ENCODE assay signal across 8 cellular contexts in genomic region chr3:128383316-128384235, GRCh38.
A peak's percentile ranks its signal among the peaks of the same experiment; 100 is the strongest.
DNase-seq lines count a peak whose midpoint lies in the region; ATAC-seq lines count a peak whose summit lies in the region.

No MANE protein-coding gene starts in this region.

- no peaks in the 10 kb centered on the region for H3K9me3 Mint-ChIP-seq in activated T-cell treated with anti-CD3 and anti-CD28 coated beads, Interleukin-2, amount 50 U/mL, for 24 hours

- H3K27ac Mint-ChIP-seq in activated T-cell treated with anti-CD3 and anti-CD28 coated beads, Interleukin-2, amount 50 U/mL, for 24 hours, result no peak overlapping the region

- intact Hi-C loops in left cardiac atrium (cut with DNase I), result no loop called here

- peak; percentile 53 to 66 for ATAC-seq in left cardiac atrium
- no peak for ATAC-seq in GM21528 (IDR thresholded peaks at IDR 0.05; ENCODE audit: low FRiP score, unreplicated experiment)
- ATAC-seq in GM21447 (IDR thresholded peaks at IDR 0.05; ENCODE audit: unreplicated experiment), result no peak

- peak; percentile 79 for DNase-seq in GM03348 (ENCODE audit: low spot score)
- DNase-seq in NCI-H128 (lab: John Stamatoyannopoulos, UW; ENCODE audit: unreplicated experiment), result peak; percentile 28
- DNase-seq in activated T-cell treated with anti-CD3 and anti-CD28 coated beads, Interleukin-2, amount 50 U/mL, for 24 hours, result peak; percentile 79
- DNase-seq in left cardiac atrium, result peak; percentile 71
- DNase-seq in stimulated activated CD4-positive, alpha-beta T cell treated with anti-CD3 and anti-CD28 coated beads, Interleukin-4, amount 100 ng/mL, for 1 hour, result peak; percentile 57
- no peak for DNase-seq in NCI-H187 (lab: John Stamatoyannopoulos, UW)

- H3K36me3 Mint-ChIP-seq in activated T-cell treated with anti-CD3 and anti-CD28 coated beads, Interleukin-2, amount 50 U/mL, for 24 hours (ENCODE audit: low read depth), result peaks cover 10% of the 10 kb centered on the region

- H3K4me3 Mint-ChIP-seq in activated T-cell treated with anti-CD3 and anti-CD28 coated beads, Interleukin-2, amount 50 U/mL, for 24 hours, result no peak overlapping the region

- H3K4me1 Mint-ChIP-seq in activated T-cell treated with anti-CD3 and anti-CD28 coated beads, Interleukin-2, amount 50 U/mL, for 24 hours (ENCODE audit: low read depth), result peaks cover 11% of the 10 kb centered on the region

- no peaks in the 10 kb centered on the region for H3K27me3 Mint-ChIP-seq in activated T-cell treated with anti-CD3 and anti-CD28 coated beads, Interleukin-2, amount 50 U/mL, for 24 hours

Comparison
In these comparisons a context has a peak if more than half of its experiments do, and no peak if none do; other contexts are left out.
1. DNase-seq: peak in GM03348 (single experiment), NCI-H128 (single experiment), activated T-cell treated with anti-CD3 and anti-CD28 coated beads, Interleukin-2, amount 50 U/mL, for 24 hours (single experiment), left cardiac atrium (single experiment) and stimulated activated CD4-positive, alpha-beta T cell treated with anti-CD3 and anti-CD28 coated beads, Interleukin-4, amount 100 ng/mL, for 1 hour (single experiment); none in NCI-H187 (0 of 2).
2. ATAC-seq: peak in left cardiac atrium (2 of 2); none in GM21528 (single experiment) and GM21447 (single experiment).